ENCODE assay signal across 20 cellular contexts in the genomic region with DNA sequence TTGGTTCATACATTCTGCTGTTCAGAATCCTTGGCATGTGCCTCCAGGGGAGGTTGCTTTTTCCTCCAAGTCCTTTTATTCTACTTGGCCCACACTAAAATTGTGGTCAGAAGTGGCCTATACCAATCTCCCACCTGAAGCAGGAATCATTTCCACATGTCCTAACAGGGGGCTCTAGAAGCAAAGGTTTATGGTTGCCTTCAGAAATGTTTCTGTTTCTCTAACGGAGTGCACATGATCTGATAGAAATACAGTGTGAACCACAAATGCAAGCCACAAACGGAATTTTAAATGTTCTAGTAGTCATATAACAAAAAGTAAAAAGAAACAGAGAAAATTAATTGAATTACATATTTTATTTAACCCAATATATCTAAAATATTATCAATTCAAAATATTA. TPM values are rescaled to one million over a fixed set of nuclear protein-coding genes. Genes with fewer than 3 reads are reported as not detected.
DNase-seq lines count a peak whose midpoint lies in the region; ATAC-seq and TF ChIP-seq lines count a peak whose summit lies in the region.
"Had no signal": no experiment of that assay in that cellular context is flagged by ENCODE, and none has a peak within 500 bp of the region (broad histone marks: within the 10 kb centered on the region; RNA-seq: fewer than 3 reads in every experiment).

No MANE protein-coding gene starts in this region.

- H3K27ac Mint-ChIP-seq in CD4-positive, CD25-positive, alpha-beta regulatory T cell: peak overlapping the region in 2 of 3 donors; percentile 18 to 87
- H3K27ac Mint-ChIP-seq in natural killer cell: peak overlapping the region; percentile 95 to 99

- H3K4me3 Mint-ChIP-seq in CD4-positive, CD25-positive, alpha-beta regulatory T cell: peak overlapping the region; percentile 98 to 100 (median 100)
- H3K4me3 Mint-ChIP-seq in natural killer cell: peak overlapping the region; percentile 98

- peaks cover 33% of the 10 kb centered on the region for H3K36me3 Mint-ChIP-seq in CD4-positive, CD25-positive, alpha-beta regulatory T cell
- peaks cover 34% of the 10 kb centered on the region for H3K36me3 Mint-ChIP-seq in natural killer cell

- intact Hi-C loops in natural killer cell (cut with micrococcal nuclease): no loop called here

- peaks cover 6 to 15% of the 10 kb centered on the region in 2 experiments for H3K9me3 ChIP-seq in CD4-positive, CD25-positive, alpha-beta regulatory T cell (ENCODE audit: control insufficient read depth in 2 of 2, low read length in 2 of 2)
- peaks cover 33% of the 10 kb centered on the region for H3K9me3 ChIP-seq in KOPT-K1 (ENCODE audit: insufficient read depth, low read length, poor library complexity, severe bottlenecking)
- H3K9me3 ChIP-seq: adrenal gland had no signal

- peaks cover 6 to 76% (median 39%) of the 10 kb centered on the region in 4 donors for H3K4me1 Mint-ChIP-seq in CD4-positive, CD25-positive, alpha-beta regulatory T cell
- H3K4me1 Mint-ChIP-seq in natural killer cell: peaks cover 84 to 94% of the 10 kb centered on the region in 2 donors

- no peak for DNase-seq in CD4-positive, CD25-positive, alpha-beta regulatory T cell
- DNase-seq in astrocyte of the cerebellum (ENCODE audit: low read depth): no peak
- no peak for DNase-seq in natural killer cell
- no peak for DNase-seq in HuH-7 (ENCODE audit: low spot score)
- no peak for DNase-seq in SIG-M5 treated with dmso at 0.1 percent for 504 hours (lab: John Stamatoyannopoulos, UW; ENCODE audit: unreplicated experiment)
- DNase-seq: adrenal gland, C1 segment of cervical spinal cord, EL, islet precursor cell, KBM-7, mesenchymal stem cell, NCI-H1417, NCI-H2227 treated with DMSO at 0.1 percent for 48 hours, Right ventricle myocardium superior, T1000 had no signal

- peaks cover 3% of the 10 kb centered on the region for H3K27me3 ChIP-seq in CD4-positive, CD25-positive, alpha-beta regulatory T cell (ENCODE audit: control insufficient read depth, insufficient read depth, low read length)

- in situ Hi-C loops in astrocyte of the cerebellum (cut with HindIII; ENCODE audit: low sequenced_read_pairs): no loop called here

- H3K4me1 ChIP-seq in CD4-positive, CD25-positive, alpha-beta regulatory T cell (ENCODE audit: control insufficient read depth, insufficient read depth, low read length, poor library complexity, severe bottlenecking): peaks cover 50% of the 10 kb centered on the region

- peak overlapping the region; percentile 49 for H3K27ac ChIP-seq in CD4-positive, CD25-positive, alpha-beta regulatory T cell (ENCODE audit: insufficient read depth, low read length, poor library complexity, severe bottlenecking)
- peak overlapping the region; percentile 89 for H3K27ac ChIP-seq in KOPT-K1 (ENCODE audit: low read depth, low read length, poor library complexity, severe bottlenecking)
- H3K27ac ChIP-seq: adrenal gland had no signal

- peaks cover 16% of the 10 kb centered on the region for H3K36me3 ChIP-seq in CD4-positive, CD25-positive, alpha-beta regulatory T cell (ENCODE audit: control insufficient read depth, insufficient read depth, low read length)
- H3K36me3 ChIP-seq in KOPT-K1 (ENCODE audit: insufficient read depth, low read length): no peaks in the 10 kb centered on the region
- H3K36me3 ChIP-seq: adrenal gland had no signal

- H3K27me3 Mint-ChIP-seq in CD4-positive, CD25-positive, alpha-beta regulatory T cell: peaks cover 21% of the 10 kb centered on the region
- H3K27me3 Mint-ChIP-seq in natural killer cell (ENCODE audit: low read depth in 2 of 2): no peaks in the 10 kb centered on the region

- H3K4me3 ChIP-seq in CD4-positive, CD25-positive, alpha-beta regulatory T cell (ENCODE audit: low read depth, low read length): peak overlapping the region; percentile 96
- H3K4me3 ChIP-seq in astrocyte of the cerebellum (ENCODE audit: low read depth, low read length): peak overlapping the region; percentile 81
- H3K4me3 ChIP-seq: adrenal gland, skin epidermis had no signal

- ATAC-seq in CD4-positive, CD25-positive, alpha-beta regulatory T cell (ENCODE audit: low read depth in 2 of 2): no peak
- ATAC-seq in natural killer cell (peak in 2 of 3 donors; percentile 8 to 13), GM21786 (IDR thresholded peaks at IDR 0.05; ENCODE audit: unreplicated experiment) (no peak), GM19324 (IDR thresholded peaks at IDR 0.05; ENCODE audit: low FRiP score, unreplicated experiment) (no peak)
- ATAC-seq: HCT116 had no signal

- TF ChIP-seq CTCF in astrocyte of the cerebellum (IDR thresholded peaks at IDR 0.05; ENCODE audit: low read depth, low read length, missing control alignments) (no peak), natural killer cell (IDR thresholded peaks at IDR 0.05) (no peak)

- peaks cover 0 to 24% (median 6%) of the 10 kb centered on the region in 7 donors for H3K9me3 Mint-ChIP-seq in CD4-positive, CD25-positive, alpha-beta regulatory T cell
- H3K9me3 Mint-ChIP-seq in natural killer cell: peaks cover 4 to 5% of the 10 kb centered on the region in 2 donors

RNA-seq across cellular contexts. Expression of gene PTGER2, which starts 3.9 kb away (rescaled TPM):
- 23.1 TPM for total RNA-seq in CD4-positive, CD25-positive, alpha-beta regulatory T cell
- 100 to 1,000 TPM in 1 of 4 donors, 10 to 100 TPM in 3; 56.7 to 138 (median 84.7) TPM for polyA plus RNA-seq in CD4-positive, CD25-positive, alpha-beta regulatory T cell
- total RNA-seq in natural killer cell: 10 to 100 TPM; 55.3 to 67.9 (median 60.6) TPM

RNA-seq across cellular contexts. Expression of gene PTGDR, which starts 50.6 kb away (rescaled TPM):
- 0.12 TPM for total RNA-seq in CD4-positive, CD25-positive, alpha-beta regulatory T cell
- under 1 TPM in 2 of 4 donors, not detected in 2; 0.07 to 0.22 TPM for polyA plus RNA-seq in CD4-positive, CD25-positive, alpha-beta regulatory T cell
- 100 to 1,000 TPM; 106 to 140 (median 112) TPM for total RNA-seq in natural killer cell

Comparison
In these comparisons a context has a peak if more than half of its experiments do, and no peak if none do; other contexts are left out.
1. ATAC-seq: peak in natural killer cell (2 of 3); none in CD4-positive, CD25-positive, alpha-beta regulatory T cell (0 of 2), GM21786 (single experiment) and GM19324 (single experiment).
2. RNA of gene PTGDR, which starts 50.6 kb away (total RNA-seq): 106 to 140 TPM in natural killer cell; 0.12 TPM in CD4-positive, CD25-positive, alpha-beta regulatory T cell (single experiment); every median in the first group is over 10 times any median in the second.